ENCODE assay signal across 8 cellular contexts in genomic region chr1:52686261-52686751, GRCh38. TPM values are rescaled to one million over a fixed set of nuclear protein-coding genes. Genes with fewer than 3 reads are reported as not detected.
DNase-seq lines count a peak whose midpoint lies in the region; ATAC-seq, FAIRE-seq and TF ChIP-seq lines count a peak whose summit lies in the region.
"Not testable (repeated sequence)": the region's sequence is repeated elsewhere in the genome, so short reads cannot be mapped to it uniquely, and the experiment has no call there.

No MANE protein-coding gene starts in this region.

- CTCF ChIA-PET in AG04450 (lab: Charles Lee), result interaction anchor here (0.6 to 1.4 kb wide), 21 partner anchors 9 to 560 kb away, joined by 3 to 12 read pairs (median 4); partner anchors contain the start of gene CC2D1B

- peak; percentile 77 for ATAC-seq in GM18868 (IDR thresholded peaks at IDR 0.05; ENCODE audit: unreplicated experiment)

- H3K27ac ChIP-seq in AG04450 (ENCODE audit: low read depth, low read length), result not testable (repeated sequence)

- H3K4me3 ChIP-seq in AG04450 (ENCODE audit: low read depth, low read length); bronchial epithelial cell (ENCODE audit: low read depth, low read length): not testable (repeated sequence)

- H3K27me3 ChIP-seq in AG04450 (ENCODE audit: control insufficient read depth, insufficient read depth, low read length); bronchial epithelial cell (ENCODE audit: control insufficient read depth, insufficient read depth, low read length): not testable (repeated sequence)

- not testable (repeated sequence) for DNase-seq in AG04450 (ENCODE audit: low read depth, low spot score)
- DNase-seq in HT-29 (ENCODE audit: low spot score) (peak; percentile 70), NCI-H82 treated with DMSO at 0.1 percent for 48 hours (lab: John Stamatoyannopoulos, UW; ENCODE audit: unreplicated experiment) (peak; percentile 29), bronchial epithelial cell (ENCODE audit: low read depth) (peak; percentile 54), iris pigment epithelial cell (ENCODE audit: low read depth) (peak; percentile 65)
- peak; percentile 82 for DNase-seq in activated CD4-positive, alpha-beta T cell treated with anti-CD3 and anti-CD28 coated beads for 48 hours
- peak; percentile 52 to 72 for DNase-seq in stimulated activated CD4-positive, alpha-beta T cell treated with anti-CD3 and anti-CD28 coated beads, Interleukin-15, amount 100 ng/mL, for 48 hours (ENCODE audit: low read depth in 2 of 2)

- POLR2A ChIA-PET in AG04450 (lab: Yijun Ruan, JAX), result interaction anchor here (0.7 kb wide), 1 partner anchor 133 kb away, joined by 6 read pairs; the partner anchor contains the start of gene TUT4

- not testable (repeated sequence) for FAIRE-seq in bronchial epithelial cell (lab: Jason Lieb, UNC)

- H3K9me3 ChIP-seq in AG04450 (ENCODE audit: control insufficient read depth, insufficient read depth, low read length), result not testable (repeated sequence)

- H3K36me3 ChIP-seq in bronchial epithelial cell (ENCODE audit: control insufficient read depth, insufficient read depth, low read length), result not testable (repeated sequence)

- TF ChIP-seq CTCF in AG04450 (IDR thresholded peaks at IDR 0.05; ENCODE audit: low read depth, low read length) (peak; percentile 85), bronchial epithelial cell (IDR thresholded peaks at IDR 0.05; ENCODE audit: insufficient read depth, low read length, severe bottlenecking) (peak; percentile 66)

RNA-seq across cellular contexts. Expression of gene COA7, which starts 11.8 kb away (rescaled TPM):
- polyA plus RNA-seq in AG04450 (2011; rRNA removed), result 12.0 and 13.8 TPM in 2 replicates
- 16.0 and 18.7 TPM in 2 replicates for polyA minus RNA-seq in AG04450 (2011; rRNA and poly(A)+ RNA removed)
- total RNA-seq in HT-29 (2014; rRNA removed; shearing (Covaris generic)), result 15.8 and 17.4 TPM in 2 replicates
- 8.4 and 15.5 TPM in 2 replicates for total RNA-seq in bronchial epithelial cell

RNA-seq across cellular contexts. Expression of gene ZYG11B, which starts 39.9 kb away (rescaled TPM):
- polyA plus RNA-seq in AG04450 (2011; rRNA removed), result 21.5 and 26.1 TPM in 2 replicates
- polyA minus RNA-seq in AG04450 (2011; rRNA and poly(A)+ RNA removed), result 42.6 and 56.5 TPM in 2 replicates
- 3.3 and 6.5 TPM in 2 replicates for total RNA-seq in HT-29 (2014; rRNA removed; shearing (Covaris generic))
- 18.2 and 19.5 TPM in 2 replicates for total RNA-seq in bronchial epithelial cell

RNA-seq across cellular contexts. Expression of gene SHISAL2A, which starts 53.3 kb away (rescaled TPM):
- not detected in 2 replicates for polyA plus RNA-seq in AG04450 (2011; rRNA removed)
- not detected in 2 replicates for polyA minus RNA-seq in AG04450 (2011; rRNA and poly(A)+ RNA removed)
- total RNA-seq in HT-29 (2014; rRNA removed; shearing (Covaris generic)), result not detected in 2 replicates
- not detected in 2 replicates for total RNA-seq in bronchial epithelial cell
